ENCODE assay signal across 20 cellular contexts in genomic region chrX:21933077-21933476, GRCh38. TPM values are rescaled to one million over a fixed set of nuclear protein-coding genes. Genes with fewer than 3 reads are reported as not detected.
DNase-seq lines count a peak whose midpoint lies in the region; ATAC-seq, FAIRE-seq and TF ChIP-seq lines count a peak whose summit lies in the region.
"Had no signal": no experiment of that assay in that cellular context is flagged by ENCODE, and none has a peak within 500 bp of the region (broad histone marks: within the 10 kb centered on the region; RNA-seq: fewer than 3 reads in every experiment).

No MANE protein-coding gene starts in this region.

- peaks cover 6% of the 10 kb centered on the region for H3K36me3 Mint-ChIP-seq in activated CD4-positive, alpha-beta T cell treated with anti-CD3 and anti-CD28 coated beads for 36 hours (ENCODE audit: low read depth)
- H3K36me3 Mint-ChIP-seq in stimulated activated effector memory CD8-positive, alpha-beta T cell treated with anti-CD3 and anti-CD28 coated beads, Interleukin-12 subunit alpha, Interleukin-12 subunit beta, amount 100 ng/mL, for 72 hours, result no peaks in the 10 kb centered on the region

- no peaks in the 10 kb centered on the region for H4K20me1 ChIP-seq in fibroblast of lung (ENCODE audit: control insufficient read depth, extremely low read depth, insufficient read depth, low read length)

- no peaks in the 10 kb centered on the region for H3K27me3 ChIP-seq in fibroblast of lung (ENCODE audit: control insufficient read depth, insufficient read depth, low read length)
- H3K27me3 ChIP-seq: transverse colon had no signal

- no peak overlapping the region for H2AFZ ChIP-seq in fibroblast of lung (ENCODE audit: low read length)

- POLR2A ChIA-PET in activated CD4-positive, alpha-beta T cell treated with anti-CD3 and anti-CD28 coated beads for 36 hours (lab: Charles Lee), result interaction anchor here (0.6 kb wide), 1 partner anchor 1810 kb away, joined by 3 read pairs; the partner anchor contains the start of gene ACOT9

- no peak for FAIRE-seq in urothelium cell line (lab: Jason Lieb, UNC)
- FAIRE-seq: A204.1, pancreas had no signal

- H3K4me1 Mint-ChIP-seq in activated CD4-positive, alpha-beta T cell treated with anti-CD3 and anti-CD28 coated beads for 36 hours, result peaks cover 33% of the 10 kb centered on the region
- H3K4me1 Mint-ChIP-seq in stimulated activated effector memory CD8-positive, alpha-beta T cell treated with anti-CD3 and anti-CD28 coated beads, Interleukin-12 subunit alpha, Interleukin-12 subunit beta, amount 100 ng/mL, for 72 hours, result peaks cover 29% of the 10 kb centered on the region

- CTCF ChIA-PET in activated CD4-positive, alpha-beta T cell treated with anti-CD3 and anti-CD28 coated beads for 36 hours (lab: Charles Lee), result interaction anchor here (0.6 kb wide), 1 partner anchor 99 kb away, joined by 3 read pairs; no protein-coding TSS in a partner anchor

- H3K4me3 ChIP-seq in fibroblast of lung (replicated peaks in 1 of 4; ENCODE audit: control extremely low read depth in 1 of 4, insufficient read depth in 1 of 4, low read depth in 3 of 4, low read length in 4 of 4), result no peak overlapping the region
- H3K4me3 ChIP-seq: pancreas, skin epidermis, transverse colon had no signal

- H3K9me3 Mint-ChIP-seq in activated CD4-positive, alpha-beta T cell treated with anti-CD3 and anti-CD28 coated beads for 36 hours (ENCODE audit: low read depth), result peaks cover 4% of the 10 kb centered on the region
- H3K9me3 Mint-ChIP-seq in stimulated activated effector memory CD8-positive, alpha-beta T cell treated with anti-CD3 and anti-CD28 coated beads, Interleukin-12 subunit alpha, Interleukin-12 subunit beta, amount 100 ng/mL, for 72 hours, result peaks cover 7% of the 10 kb centered on the region
- H3K9me3 Mint-ChIP-seq: CD4-positive, alpha-beta T cell had no signal

- no peak for TF ChIP-seq CTCF in fibroblast of lung (conservative IDR thresholded peaks at IDR 0.05 in 1 of 2, IDR thresholded peaks at IDR 0.05 in 1 of 2; ENCODE audit: low read depth in 1 of 2, low read length in 2 of 2)

- H3K4me3 Mint-ChIP-seq in activated CD4-positive, alpha-beta T cell treated with anti-CD3 and anti-CD28 coated beads for 36 hours, result no peak overlapping the region
- peak overlapping the region; percentile 10 for H3K4me3 Mint-ChIP-seq in stimulated activated effector memory CD8-positive, alpha-beta T cell treated with anti-CD3 and anti-CD28 coated beads, Interleukin-12 subunit alpha, Interleukin-12 subunit beta, amount 100 ng/mL, for 72 hours
- H3K4me3 Mint-ChIP-seq: CD4-positive, alpha-beta T cell; stimulated activated memory B cell treated with anti-CD40 and anti-IgM and Interleukin-4, amounts not matched to agents 10 μg/mL and 1 μg/mL and 100 μg/mL, for 72 hours had no signal

- no peaks in the 10 kb centered on the region for H3K79me2 ChIP-seq in fibroblast of lung (ENCODE audit: control insufficient read depth, insufficient read depth, low read length)

- H3K27ac Mint-ChIP-seq in activated CD4-positive, alpha-beta T cell treated with anti-CD3 and anti-CD28 coated beads for 36 hours, result peak overlapping the region; percentile 77
- H3K27ac Mint-ChIP-seq in stimulated activated effector memory CD8-positive, alpha-beta T cell treated with anti-CD3 and anti-CD28 coated beads, Interleukin-12 subunit alpha, Interleukin-12 subunit beta, amount 100 ng/mL, for 72 hours, result peak overlapping the region; percentile 81
- H3K27ac Mint-ChIP-seq: CD4-positive, alpha-beta T cell; stimulated activated memory B cell treated with anti-CD40 and anti-IgM and Interleukin-4, amounts not matched to agents 10 μg/mL and 1 μg/mL and 100 μg/mL, for 72 hours had no signal

- H3K9me3 ChIP-seq in fibroblast of lung (ENCODE audit: control insufficient read depth, insufficient read depth, low read depth, low read length), result no peaks in the 10 kb centered on the region
- H3K9me3 ChIP-seq: pancreas, transverse colon had no signal

- H3K4me1 ChIP-seq in fibroblast of lung (ENCODE audit: control insufficient read depth, extremely low read depth, insufficient read depth, low read length), result peaks cover 12% of the 10 kb centered on the region
- H3K4me1 ChIP-seq: pancreas, transverse colon had no signal

- in situ Hi-C loops in SK-MEL-5 (cut with HindIII; ENCODE audit: low pct_unique_long_range_greater_than_20kb, low sequenced_read_pairs), result no loop called here

- peak overlapping the region; percentile 83 for H3K27ac ChIP-seq in fibroblast of lung (ENCODE audit: insufficient read depth, low read length)
- H3K27ac ChIP-seq: transverse colon had no signal

- intact Hi-C loops in activated CD4-positive, alpha-beta T cell treated with anti-CD3 and anti-CD28 coated beads for 36 hours (cut with DNase I, micrococcal nuclease), result no loop called here

- no peaks in the 10 kb centered on the region for H3K27me3 Mint-ChIP-seq in activated CD4-positive, alpha-beta T cell treated with anti-CD3 and anti-CD28 coated beads for 36 hours
- H3K27me3 Mint-ChIP-seq: CD4-positive, alpha-beta T cell; stimulated activated memory B cell treated with anti-CD40 and anti-IgM and Interleukin-4, amounts not matched to agents 10 μg/mL and 1 μg/mL and 100 μg/mL, for 72 hours had no signal

- no peak overlapping the region for H3K9ac ChIP-seq in fibroblast of lung (ENCODE audit: insufficient read depth, low read length)

- no peaks in the 10 kb centered on the region for H3K36me3 ChIP-seq in fibroblast of lung (ENCODE audit: control insufficient read depth, insufficient read depth, low read length)
- H3K36me3 ChIP-seq: pancreas, transverse colon had no signal

- peak overlapping the region; percentile 32 for H3K4me2 ChIP-seq in fibroblast of lung (ENCODE audit: extremely low read depth, insufficient read depth, low read length)

- ATAC-seq in activated CD4-positive, alpha-beta T cell treated with anti-CD3 and anti-CD28 coated beads for 36 hours, result no peak
- ATAC-seq in stimulated activated effector memory CD8-positive, alpha-beta T cell treated with anti-CD3 and anti-CD28 coated beads, Interleukin-12 subunit alpha, Interleukin-12 subunit beta, amount 100 ng/mL, for 72 hours, result no peak
- no peak for ATAC-seq in GM21367 (IDR thresholded peaks at IDR 0.05; ENCODE audit: unreplicated experiment)
- ATAC-seq: stimulated activated memory B cell treated with anti-CD40 and anti-IgM and Interleukin-4, amounts not matched to agents 10 μg/mL and 1 μg/mL and 100 μg/mL, for 72 hours had no signal

- no peak for DNase-seq in activated CD4-positive, alpha-beta T cell treated with anti-CD3 and anti-CD28 coated beads for 36 hours
- DNase-seq in activated CD4-positive, alpha-beta T cell treated with anti-CD3 and anti-CD28 coated beads for 48 hours, result no peak
- DNase-seq in SK-MEL-5 (ENCODE audit: low read depth, low spot score) (peak; percentile 54), fibroblast of lung (ENCODE audit: low read depth in 2 of 2) (no peak), urothelium cell line (ENCODE audit: low spot score) (no peak), ecto neural progenitor cell (ENCODE audit: low spot score) (no peak)
- DNase-seq in stimulated activated effector memory CD8-positive, alpha-beta T cell treated with anti-CD3 and anti-CD28 coated beads, Interleukin-12 subunit alpha, Interleukin-12 subunit beta, amount 100 ng/mL, for 72 hours (ENCODE audit: low spot score in 2 of 2), result no peak
- DNase-seq: activated naive CD4-positive, alpha-beta T cell treated with anti-CD3 and anti-CD28 coated beads, Interleukin-2, amount 50 U/mL, for 16 hours; CD4-positive, alpha-beta T cell; effector CD4-positive, alpha-beta T cell; hypothalamus; NCI-H1417 treated with DMSO at 0.1 percent for 48 hours; NCI-H2227 treated with DMSO at 0.1 percent for 48 hours; Right ventricle myocardium superior; transverse colon had no signal

RNA-seq across cellular contexts. Expression of gene SMS, which starts 7.4 kb away (rescaled TPM):
- total RNA-seq in activated CD4-positive, alpha-beta T cell treated with anti-CD3 and anti-CD28 coated beads for 36 hours, result 100 to 1,000 TPM; 100 to 124 TPM
- 792 and 838 TPM in 2 replicates for total RNA-seq in SK-MEL-5 (2014; rRNA removed; shearing (Covaris generic))
- polyA plus RNA-seq in SK-MEL-5 (2015; cell fraction: cytosol; rRNA removed), result 473 and 539 TPM in 2 replicates
- polyA plus RNA-seq in SK-MEL-5 (2015; cell fraction: nucleus; rRNA removed), result 106 and 133 TPM in 2 replicates
- total RNA-seq in fibroblast of lung, result 176 and 252 TPM in 2 replicates
- polyA plus RNA-seq in fibroblast of lung, result 129 and 186 TPM in 2 replicates
- 134 and 199 TPM in 2 replicates for polyA plus RNA-seq in fibroblast of lung (2012)
- polyA minus RNA-seq in fibroblast of lung (ENCODE audit: low replicate concordance), result 16.2 and 23.8 TPM in 2 replicates
